Comparison of ENCODE assay signal across 1 cellular context in the genomic region with DNA sequence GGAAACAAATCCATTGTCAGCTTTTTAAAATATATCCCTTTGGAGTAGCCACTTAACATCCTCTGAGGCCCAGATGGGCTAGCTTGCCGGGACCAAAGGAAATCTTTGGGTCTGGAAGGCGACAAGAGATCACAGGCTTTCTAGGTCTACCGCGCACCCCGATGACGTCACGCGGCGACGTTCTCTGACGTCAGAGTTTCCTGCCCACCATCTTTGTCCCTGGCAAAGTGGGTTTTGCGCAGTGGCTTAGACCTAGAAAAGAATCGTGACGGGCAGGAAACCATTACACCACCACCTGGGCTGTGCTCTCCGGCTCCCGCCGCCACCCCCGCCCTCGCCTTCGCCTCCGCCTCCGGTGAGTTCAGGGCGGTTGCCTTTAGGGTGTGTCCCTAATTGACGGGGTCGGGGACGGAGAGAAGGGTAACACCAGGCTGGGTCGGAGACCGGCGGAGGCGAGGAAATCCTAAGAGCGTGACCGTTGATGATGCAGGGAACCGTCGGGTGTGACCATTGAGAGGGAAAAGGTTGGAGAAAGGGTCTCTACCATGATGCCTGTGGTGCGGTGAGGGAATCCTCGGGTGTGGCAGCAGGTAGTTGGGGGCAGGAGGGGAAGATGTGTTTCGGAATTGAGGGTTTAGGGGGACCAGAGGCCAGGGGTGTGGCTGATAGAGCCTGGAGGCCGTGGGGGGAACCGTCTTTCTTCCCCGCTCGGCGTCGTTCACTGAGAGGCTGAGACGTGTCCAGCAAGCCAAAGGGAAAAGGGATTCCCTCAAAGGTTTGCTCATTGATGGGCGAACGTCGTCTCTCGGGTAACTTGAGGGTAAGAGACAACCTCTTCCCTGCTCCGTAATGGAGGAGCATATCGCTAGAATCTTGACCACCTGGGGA.
TF ChIP-seq lines count a peak whose summit lies in the region.

A gene (plus strand): TSS at position 249 of the 888 bp plus-strand sequence. CDS start 6,709 bp downstream, outside the sequence.

TF ChIP-seq in HepG2, 621 proteins besides CTCF, POLR2A, EP300 and RAD21 (continued from another document and continues in another):
- TF ChIP-seq, protein P1, sequence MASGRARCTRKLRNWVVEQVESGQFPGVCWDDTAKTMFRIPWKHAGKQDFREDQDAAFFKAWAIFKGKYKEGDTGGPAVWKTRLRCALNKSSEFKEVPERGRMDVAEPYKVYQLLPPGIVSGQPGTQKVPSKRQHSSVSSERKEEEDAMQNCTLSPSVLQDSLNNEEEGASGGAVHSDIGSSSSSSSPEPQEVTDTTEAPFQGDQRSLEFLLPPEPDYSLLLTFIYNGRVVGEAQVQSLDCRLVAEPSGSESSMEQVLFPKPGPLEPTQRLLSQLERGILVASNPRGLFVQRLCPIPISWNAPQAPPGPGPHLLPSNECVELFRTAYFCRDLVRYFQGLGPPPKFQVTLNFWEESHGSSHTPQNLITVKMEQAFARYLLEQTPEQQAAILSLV (CRISPR knock-in tag; IDR thresholded peaks at IDR 0.05; ENCODE audit: borderline replicate concordance), result peak; percentile 83
- TF ChIP-seq, protein P2, sequence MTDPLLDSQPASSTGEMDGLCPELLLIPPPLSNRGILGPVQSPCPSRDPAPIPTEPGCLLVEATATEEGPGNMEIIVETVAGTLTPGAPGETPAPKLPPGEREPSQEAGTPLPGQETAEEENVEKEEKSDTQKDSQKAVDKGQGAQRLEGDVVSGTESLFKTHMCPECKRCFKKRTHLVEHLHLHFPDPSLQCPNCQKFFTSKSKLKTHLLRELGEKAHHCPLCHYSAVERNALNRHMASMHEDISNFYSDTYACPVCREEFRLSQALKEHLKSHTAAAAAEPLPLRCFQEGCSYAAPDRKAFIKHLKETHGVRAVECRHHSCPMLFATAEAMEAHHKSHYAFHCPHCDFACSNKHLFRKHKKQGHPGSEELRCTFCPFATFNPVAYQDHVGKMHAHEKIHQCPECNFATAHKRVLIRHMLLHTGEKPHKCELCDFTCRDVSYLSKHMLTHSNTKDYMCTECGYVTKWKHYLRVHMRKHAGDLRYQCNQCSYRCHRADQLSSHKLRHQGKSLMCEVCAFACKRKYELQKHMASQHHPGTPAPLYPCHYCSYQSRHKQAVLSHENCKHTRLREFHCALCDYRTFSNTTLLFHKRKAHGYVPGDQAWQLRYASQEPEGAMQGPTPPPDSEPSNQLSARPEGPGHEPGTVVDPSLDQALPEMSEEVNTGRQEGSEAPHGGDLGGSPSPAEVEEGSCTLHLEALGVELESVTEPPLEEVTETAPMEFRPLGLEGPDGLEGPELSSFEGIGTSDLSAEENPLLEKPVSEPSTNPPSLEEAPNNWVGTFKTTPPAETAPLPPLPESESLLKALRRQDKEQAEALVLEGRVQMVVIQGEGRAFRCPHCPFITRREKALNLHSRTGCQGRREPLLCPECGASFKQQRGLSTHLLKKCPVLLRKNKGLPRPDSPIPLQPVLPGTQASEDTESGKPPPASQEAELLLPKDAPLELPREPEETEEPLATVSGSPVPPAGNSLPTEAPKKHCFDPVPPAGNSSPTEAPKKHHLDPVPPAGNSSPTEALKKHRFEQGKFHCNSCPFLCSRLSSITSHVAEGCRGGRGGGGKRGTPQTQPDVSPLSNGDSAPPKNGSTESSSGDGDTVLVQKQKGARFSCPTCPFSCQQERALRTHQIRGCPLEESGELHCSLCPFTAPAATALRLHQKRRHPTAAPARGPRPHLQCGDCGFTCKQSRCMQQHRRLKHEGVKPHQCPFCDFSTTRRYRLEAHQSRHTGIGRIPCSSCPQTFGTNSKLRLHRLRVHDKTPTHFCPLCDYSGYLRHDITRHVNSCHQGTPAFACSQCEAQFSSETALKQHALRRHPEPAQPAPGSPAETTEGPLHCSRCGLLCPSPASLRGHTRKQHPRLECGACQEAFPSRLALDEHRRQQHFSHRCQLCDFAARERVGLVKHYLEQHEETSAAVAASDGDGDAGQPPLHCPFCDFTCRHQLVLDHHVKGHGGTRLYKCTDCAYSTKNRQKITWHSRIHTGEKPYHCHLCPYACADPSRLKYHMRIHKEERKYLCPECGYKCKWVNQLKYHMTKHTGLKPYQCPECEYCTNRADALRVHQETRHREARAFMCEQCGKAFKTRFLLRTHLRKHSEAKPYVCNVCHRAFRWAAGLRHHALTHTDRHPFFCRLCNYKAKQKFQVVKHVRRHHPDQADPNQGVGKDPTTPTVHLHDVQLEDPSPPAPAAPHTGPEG (CRISPR knock-in tag; IDR thresholded peaks at IDR 0.05), result no peak
- TF ChIP-seq, protein P3, sequence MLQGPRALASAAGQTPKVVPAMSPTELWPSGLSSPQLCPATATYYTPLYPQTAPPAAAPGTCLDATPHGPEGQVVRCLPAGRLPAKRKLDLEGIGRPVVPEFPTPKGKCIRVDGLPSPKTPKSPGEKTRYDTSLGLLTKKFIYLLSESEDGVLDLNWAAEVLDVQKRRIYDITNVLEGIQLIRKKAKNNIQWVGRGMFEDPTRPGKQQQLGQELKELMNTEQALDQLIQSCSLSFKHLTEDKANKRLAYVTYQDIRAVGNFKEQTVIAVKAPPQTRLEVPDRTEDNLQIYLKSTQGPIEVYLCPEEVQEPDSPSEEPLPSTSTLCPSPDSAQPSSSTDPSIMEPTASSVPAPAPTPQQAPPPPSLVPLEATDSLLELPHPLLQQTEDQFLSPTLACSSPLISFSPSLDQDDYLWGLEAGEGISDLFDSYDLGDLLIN (CRISPR knock-in tag; IDR thresholded peaks at IDR 0.05; ENCODE audit: borderline replicate concordance), result peak; percentile 58; the same call in 1 of the 2 replicates
- TF ChIP-seq NFKBIZ (CRISPR knock-in tag; IDR thresholded peaks at IDR 0.05), result no peak
- TF ChIP-seq HOXA7 (CRISPR knock-in tag; IDR thresholded peaks at IDR 0.05), result no peak
- TF ChIP-seq, protein P4, sequence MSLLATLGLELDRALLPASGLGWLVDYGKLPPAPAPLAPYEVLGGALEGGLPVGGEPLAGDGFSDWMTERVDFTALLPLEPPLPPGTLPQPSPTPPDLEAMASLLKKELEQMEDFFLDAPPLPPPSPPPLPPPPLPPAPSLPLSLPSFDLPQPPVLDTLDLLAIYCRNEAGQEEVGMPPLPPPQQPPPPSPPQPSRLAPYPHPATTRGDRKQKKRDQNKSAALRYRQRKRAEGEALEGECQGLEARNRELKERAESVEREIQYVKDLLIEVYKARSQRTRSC (CRISPR knock-in tag; IDR thresholded peaks at IDR 0.05; ENCODE audit: low read depth), result no peak
- TF ChIP-seq ZNF703 (CRISPR knock-in tag; IDR thresholded peaks at IDR 0.05; ENCODE audit: borderline replicate concordance), result peak; percentile 62; the same call in 1 of the 2 replicates
- peak; percentile 54 for TF ChIP-seq TBL1XR1 (IDR thresholded peaks at IDR 0.05; ENCODE audit: borderline replicate concordance, low read length, partially characterized antibody)
- TF ChIP-seq REL (CRISPR knock-in tag; conservative IDR thresholded peaks at IDR 0.05), result no peak
- 0 out of 2 replicates have a peak, but pooled peaks have one; percentile 23 for TF ChIP-seq ZBTB20 (CRISPR knock-in tag; IDR thresholded peaks at IDR 0.05; ENCODE audit: borderline replicate concordance, low read depth)
- TF ChIP-seq, protein P5, sequence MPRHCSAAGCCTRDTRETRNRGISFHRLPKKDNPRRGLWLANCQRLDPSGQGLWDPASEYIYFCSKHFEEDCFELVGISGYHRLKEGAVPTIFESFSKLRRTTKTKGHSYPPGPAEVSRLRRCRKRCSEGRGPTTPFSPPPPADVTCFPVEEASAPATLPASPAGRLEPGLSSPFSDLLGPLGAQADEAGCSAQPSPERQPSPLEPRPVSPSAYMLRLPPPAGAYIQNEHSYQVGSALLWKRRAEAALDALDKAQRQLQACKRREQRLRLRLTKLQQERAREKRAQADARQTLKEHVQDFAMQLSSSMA (CRISPR knock-in tag; IDR thresholded peaks at IDR 0.05), result no peak
- TF ChIP-seq, protein P6, sequence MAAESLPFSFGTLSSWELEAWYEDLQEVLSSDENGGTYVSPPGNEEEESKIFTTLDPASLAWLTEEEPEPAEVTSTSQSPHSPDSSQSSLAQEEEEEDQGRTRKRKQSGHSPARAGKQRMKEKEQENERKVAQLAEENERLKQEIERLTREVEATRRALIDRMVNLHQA (CRISPR knock-in tag; IDR thresholded peaks at IDR 0.05), result no peak
- TF ChIP-seq ZNF768 (CRISPR knock-in tag; IDR thresholded peaks at IDR 0.05), result peak; percentile 55; the same call in 1 of the 2 replicates
- no peak for TF ChIP-seq TCF12 (IDR thresholded peaks at IDR 0.05)
- TF ChIP-seq TCF12 (CRISPR knock-in tag; IDR thresholded peaks at IDR 0.05), result 0 out of 2 replicates have a peak, but pooled peaks have one; percentile 74
- TF ChIP-seq SUZ12 (IDR thresholded peaks at IDR 0.05; ENCODE audit: low read depth, low read length), result no peak
- TF ChIP-seq ZSCAN31 (CRISPR knock-in tag; IDR thresholded peaks at IDR 0.05; ENCODE audit: low read depth), result 0 out of 2 replicates have a peak, but pooled peaks have one; percentile 75
- no peak; the same call in 1 of the 2 replicates for TF ChIP-seq CHD4 (IDR thresholded peaks at IDR 0.05; ENCODE audit: borderline replicate concordance, low read length)
- no peak for TF ChIP-seq PHB2 (IDR thresholded peaks at IDR 0.05; ENCODE audit: partially characterized antibody)
- no peak for TF ChIP-seq ZNF253 (CRISPR knock-in tag; IDR thresholded peaks at IDR 0.05; ENCODE audit: borderline replicate concordance)
- TF ChIP-seq NR2F6 (IDR thresholded peaks at IDR 0.05), result no peak
- TF ChIP-seq NR2F6 (CRISPR knock-in tag; IDR thresholded peaks at IDR 0.05), result peak; percentile 63; the same call in 1 of the 2 replicates
- TF ChIP-seq ATAD3A (CRISPR knock-in tag; IDR thresholded peaks at IDR 0.05), result no peak
- no peak for TF ChIP-seq ZNF652 (CRISPR knock-in tag; IDR thresholded peaks at IDR 0.05; ENCODE audit: borderline replicate concordance, low read depth)
- TF ChIP-seq, protein P7, sequence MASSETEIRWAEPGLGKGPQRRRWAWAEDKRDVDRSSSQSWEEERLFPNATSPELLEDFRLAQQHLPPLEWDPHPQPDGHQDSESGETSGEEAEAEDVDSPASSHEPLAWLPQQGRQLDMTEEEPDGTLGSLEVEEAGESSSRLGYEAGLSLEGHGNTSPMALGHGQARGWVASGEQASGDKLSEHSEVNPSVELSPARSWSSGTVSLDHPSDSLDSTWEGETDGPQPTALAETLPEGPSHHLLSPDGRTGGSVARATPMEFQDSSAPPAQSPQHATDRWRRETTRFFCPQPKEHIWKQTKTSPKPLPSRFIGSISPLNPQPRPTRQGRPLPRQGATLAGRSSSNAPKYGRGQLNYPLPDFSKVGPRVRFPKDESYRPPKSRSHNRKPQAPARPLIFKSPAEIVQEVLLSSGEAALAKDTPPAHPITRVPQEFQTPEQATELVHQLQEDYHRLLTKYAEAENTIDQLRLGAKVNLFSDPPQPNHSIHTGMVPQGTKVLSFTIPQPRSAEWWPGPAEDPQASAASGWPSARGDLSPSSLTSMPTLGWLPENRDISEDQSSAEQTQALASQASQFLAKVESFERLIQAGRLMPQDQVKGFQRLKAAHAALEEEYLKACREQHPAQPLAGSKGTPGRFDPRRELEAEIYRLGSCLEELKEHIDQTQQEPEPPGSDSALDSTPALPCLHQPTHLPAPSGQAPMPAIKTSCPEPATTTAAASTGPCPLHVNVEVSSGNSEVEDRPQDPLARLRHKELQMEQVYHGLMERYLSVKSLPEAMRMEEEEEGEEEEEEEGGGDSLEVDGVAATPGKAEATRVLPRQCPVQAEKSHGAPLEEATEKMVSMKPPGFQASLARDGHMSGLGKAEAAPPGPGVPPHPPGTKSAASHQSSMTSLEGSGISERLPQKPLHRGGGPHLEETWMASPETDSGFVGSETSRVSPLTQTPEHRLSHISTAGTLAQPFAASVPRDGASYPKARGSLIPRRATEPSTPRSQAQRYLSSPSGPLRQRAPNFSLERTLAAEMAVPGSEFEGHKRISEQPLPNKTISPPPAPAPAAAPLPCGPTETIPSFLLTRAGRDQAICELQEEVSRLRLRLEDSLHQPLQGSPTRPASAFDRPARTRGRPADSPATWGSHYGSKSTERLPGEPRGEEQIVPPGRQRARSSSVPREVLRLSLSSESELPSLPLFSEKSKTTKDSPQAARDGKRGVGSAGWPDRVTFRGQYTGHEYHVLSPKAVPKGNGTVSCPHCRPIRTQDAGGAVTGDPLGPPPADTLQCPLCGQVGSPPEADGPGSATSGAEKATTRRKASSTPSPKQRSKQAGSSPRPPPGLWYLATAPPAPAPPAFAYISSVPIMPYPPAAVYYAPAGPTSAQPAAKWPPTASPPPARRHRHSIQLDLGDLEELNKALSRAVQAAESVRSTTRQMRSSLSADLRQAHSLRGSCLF (CRISPR knock-in tag; IDR thresholded peaks at IDR 0.05; ENCODE audit: borderline replicate concordance), result no peak
- TF ChIP-seq, protein P8, sequence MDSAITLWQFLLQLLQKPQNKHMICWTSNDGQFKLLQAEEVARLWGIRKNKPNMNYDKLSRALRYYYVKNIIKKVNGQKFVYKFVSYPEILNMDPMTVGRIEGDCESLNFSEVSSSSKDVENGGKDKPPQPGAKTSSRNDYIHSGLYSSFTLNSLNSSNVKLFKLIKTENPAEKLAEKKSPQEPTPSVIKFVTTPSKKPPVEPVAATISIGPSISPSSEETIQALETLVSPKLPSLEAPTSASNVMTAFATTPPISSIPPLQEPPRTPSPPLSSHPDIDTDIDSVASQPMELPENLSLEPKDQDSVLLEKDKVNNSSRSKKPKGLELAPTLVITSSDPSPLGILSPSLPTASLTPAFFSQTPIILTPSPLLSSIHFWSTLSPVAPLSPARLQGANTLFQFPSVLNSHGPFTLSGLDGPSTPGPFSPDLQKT (CRISPR knock-in tag; IDR thresholded peaks at IDR 0.05; ENCODE audit: borderline replicate concordance), result 0 out of 2 replicates have a peak, but pooled peaks have one; percentile 37
- no peak for TF ChIP-seq HMG20A (CRISPR knock-in tag; IDR thresholded peaks at IDR 0.05; ENCODE audit: borderline replicate concordance)
- TF ChIP-seq, protein P9, sequence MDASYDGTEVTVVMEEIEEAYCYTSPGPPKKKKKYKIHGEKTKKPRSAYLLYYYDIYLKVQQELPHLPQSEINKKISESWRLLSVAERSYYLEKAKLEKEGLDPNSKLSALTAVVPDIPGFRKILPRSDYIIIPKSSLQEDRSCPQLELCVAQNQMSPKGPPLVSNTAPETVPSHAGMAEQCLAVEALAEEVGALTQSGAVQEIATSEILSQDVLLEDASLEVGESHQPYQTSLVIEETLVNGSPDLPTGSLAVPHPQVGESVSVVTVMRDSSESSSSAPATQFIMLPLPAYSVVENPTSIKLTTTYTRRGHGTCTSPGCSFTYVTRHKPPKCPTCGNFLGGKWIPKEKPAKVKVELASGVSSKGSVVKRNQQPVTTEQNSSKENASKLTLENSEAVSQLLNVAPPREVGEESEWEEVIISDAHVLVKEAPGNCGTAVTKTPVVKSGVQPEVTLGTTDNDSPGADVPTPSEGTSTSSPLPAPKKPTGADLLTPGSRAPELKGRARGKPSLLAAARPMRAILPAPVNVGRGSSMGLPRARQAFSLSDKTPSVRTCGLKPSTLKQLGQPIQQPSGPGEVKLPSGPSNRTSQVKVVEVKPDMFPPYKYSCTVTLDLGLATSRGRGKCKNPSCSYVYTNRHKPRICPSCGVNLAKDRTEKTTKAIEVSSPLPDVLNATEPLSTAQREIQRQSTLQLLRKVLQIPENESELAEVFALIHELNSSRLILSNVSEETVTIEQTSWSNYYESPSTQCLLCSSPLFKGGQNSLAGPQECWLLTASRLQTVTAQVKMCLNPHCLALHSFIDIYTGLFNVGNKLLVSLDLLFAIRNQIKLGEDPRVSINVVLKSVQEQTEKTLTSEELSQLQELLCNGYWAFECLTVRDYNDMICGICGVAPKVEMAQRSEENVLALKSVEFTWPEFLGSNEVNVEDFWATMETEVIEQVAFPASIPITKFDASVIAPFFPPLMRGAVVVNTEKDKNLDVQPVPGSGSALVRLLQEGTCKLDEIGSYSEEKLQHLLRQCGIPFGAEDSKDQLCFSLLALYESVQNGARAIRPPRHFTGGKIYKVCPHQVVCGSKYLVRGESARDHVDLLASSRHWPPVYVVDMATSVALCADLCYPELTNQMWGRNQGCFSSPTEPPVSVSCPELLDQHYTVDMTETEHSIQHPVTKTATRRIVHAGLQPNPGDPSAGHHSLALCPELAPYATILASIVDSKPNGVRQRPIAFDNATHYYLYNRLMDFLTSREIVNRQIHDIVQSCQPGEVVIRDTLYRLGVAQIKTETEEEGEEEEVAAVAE (CRISPR knock-in tag; IDR thresholded peaks at IDR 0.05; ENCODE audit: borderline replicate concordance), result peak; percentile 82; the same call in 1 of the 2 replicates
